In the genomic region with DNA sequence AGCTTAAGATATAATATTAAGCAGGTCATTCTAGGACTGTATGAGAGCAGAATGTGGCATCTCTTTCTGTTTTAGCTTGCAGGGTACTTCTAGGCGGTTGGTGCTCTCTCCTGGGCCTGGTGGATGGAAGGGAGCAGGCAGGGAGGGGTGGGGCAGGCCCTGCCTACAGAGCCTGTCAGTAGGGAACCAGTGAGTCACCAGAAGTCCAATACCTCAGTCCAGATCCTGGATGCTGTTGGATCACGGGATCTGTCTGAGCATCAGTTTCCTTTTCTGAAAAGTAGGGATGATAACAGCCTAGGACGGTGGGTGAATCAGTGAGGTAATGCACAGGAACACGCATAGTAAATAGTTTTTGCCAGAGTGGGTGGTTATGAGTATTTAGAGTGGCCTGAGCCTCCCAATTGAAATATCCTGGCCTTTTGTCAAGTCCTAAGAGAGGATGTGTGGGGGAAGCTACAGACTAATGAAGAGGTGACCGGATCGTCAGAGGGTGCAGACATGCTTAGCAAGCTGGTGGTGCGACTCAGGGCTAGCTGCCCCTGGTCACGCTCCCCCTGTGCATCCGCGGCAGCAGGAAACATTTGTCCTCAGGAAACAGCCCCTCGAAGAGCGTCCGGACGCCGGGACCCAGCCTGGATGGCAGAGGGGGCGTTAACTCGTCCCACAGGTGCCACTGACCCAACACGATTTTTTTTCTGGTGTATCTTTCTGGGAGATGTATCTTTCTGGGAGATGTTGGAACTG, we compare ENCODE assay signal across 11 cellular contexts. TPM values are rescaled to one million over a fixed set of nuclear protein-coding genes. Genes with fewer than 3 reads are reported as not detected.
DNase-seq lines count a peak whose midpoint lies in the region; ATAC-seq and TF ChIP-seq lines count a peak whose summit lies in the region.
"Had no signal": no experiment of that assay in that cellular context is flagged by ENCODE, and none has a peak within 500 bp of the region (broad histone marks: within the 10 kb centered on the region; RNA-seq: fewer than 3 reads in every experiment).

No MANE protein-coding gene starts in this region.

- H3K4me2 ChIP-seq in PC-9, result no peak overlapping the region

- no TSS peak for BruUV-seq in PC-9 (replicated peaks; lab: Mats Ljungman, UMichigan)

- H4K20me1 ChIP-seq in PC-9 (ENCODE audit: insufficient read depth), result no peaks in the 10 kb centered on the region; the same call in 1 of the 2 replicates

- H3K36me3 ChIP-seq in muscle layer of duodenum (ENCODE audit: control insufficient read depth in 1 of 2, insufficient read depth in 2 of 2, low read length in 2 of 2), result no peaks in the 10 kb centered on the region
- no peaks in the 10 kb centered on the region for H3K36me3 ChIP-seq in PC-9 (ENCODE audit: low read depth)

- H3K27ac ChIP-seq in muscle layer of duodenum (ENCODE audit: low read length) (peak overlapping the region; percentile 63), PC-9 (no peak overlapping the region)

- intact Hi-C loops in PC-9 (cut with micrococcal nuclease; ENCODE audit: unreplicated experiment), result no loop called here

- H2AFZ ChIP-seq in PC-9, result no peak overlapping the region

- H3K4me1 ChIP-seq in muscle layer of duodenum (ENCODE audit: control insufficient read depth in 1 of 2, insufficient read depth in 2 of 2, low read length in 2 of 2) (peaks cover 8 to 21% of the 10 kb centered on the region in 2 donors), PC-9 (replicated peaks; ENCODE audit: insufficient read depth) (no peaks in the 10 kb centered on the region)

- ATAC-seq in HG02970 (IDR thresholded peaks at IDR 0.05; ENCODE audit: low FRiP score, unreplicated experiment), result no peak
- ATAC-seq in activated CD4-positive, CD25-positive, alpha-beta regulatory T cell treated with anti-CD3 and anti-CD28 coated beads, Interleukin-2, amount 50 U/mL, for 24 hours, result no peak

- H3K9me2 ChIP-seq in PC-9 (ENCODE audit: insufficient read depth), result no peaks in the 10 kb centered on the region

- H3K9me3 ChIP-seq in muscle layer of duodenum (ENCODE audit: control insufficient read depth in 1 of 2, low read length in 2 of 2) (no peaks in the 10 kb centered on the region), PC-9 (ENCODE audit: insufficient read depth, low read depth) (no peaks in the 10 kb centered on the region)

- no peaks in the 10 kb centered on the region for H3K27me3 ChIP-seq in muscle layer of duodenum (ENCODE audit: low read depth, low read length)
- H3K27me3 ChIP-seq in PC-9 (ENCODE audit: insufficient read depth, low read depth), result no peaks in the 10 kb centered on the region

- DNase-seq in A172 (ENCODE audit: low spot score) (peak; percentile 98), RPMI7951 (ENCODE audit: low read depth) (peak; percentile 94), epithelial cell of esophagus (ENCODE audit: low read depth) (peak; percentile 34), NCI-H510A (lab: John Stamatoyannopoulos, UW) (no peak), PC-9 (no peak)
- DNase-seq: activated CD4-positive, alpha-beta T cell treated with anti-CD3 and anti-CD28 coated beads for 48 hours; NCI-H1436 treated with DMSO at 0.1 percent for 48 hours; occipital lobe had no signal

- CTCF ChIA-PET in PC-9 (lab: Charles Lee), result interaction anchor here (0.6 kb wide), 1 partner anchor 232 kb away, joined by 3 read pairs; no protein-coding TSS in a partner anchor

- POLR2A ChIA-PET in PC-9 (lab: Charles Lee; ENCODE audit: unreplicated experiment), result no interaction called here

- H3K79me2 ChIP-seq in PC-9 (ENCODE audit: low read depth), result no peaks in the 10 kb centered on the region

- no peaks in the 10 kb centered on the region for H3F3A ChIP-seq in PC-9 (ENCODE audit: insufficient read depth, low read depth)

- H3K4me3 ChIP-seq in epithelial cell of esophagus (ENCODE audit: low read length) (no peak overlapping the region), muscle layer of duodenum (ENCODE audit: low read depth in 1 of 2, low read length in 2 of 2) (no peak overlapping the region), PC-9 (no peak overlapping the region)

- TF ChIP-seq CTCF in epithelial cell of esophagus (IDR thresholded peaks at IDR 0.05; ENCODE audit: insufficient read depth, low read depth, low read length, missing control alignments), result no peak
- TF ChIP-seq CTCF in PC-9 (conservative IDR thresholded peaks at IDR 0.05), result no peak

RNA-seq across cellular contexts. Expression of a gene that starts 23.9 kb away (rescaled TPM):
- 29.7 and 40.3 TPM in 2 replicates for total RNA-seq in A172 (2014; rRNA removed; shearing (Covaris generic))
- total RNA-seq in RPMI7951 (2014; rRNA removed; shearing (Covaris generic)), result 24.7 and 27.6 TPM in 2 replicates
- total RNA-seq in PC-9 (2021), result 44.5 and 45.3 TPM in 2 replicates

RNA-seq across cellular contexts. Expression of a gene that starts 55.9 kb away (rescaled TPM):
- total RNA-seq in A172 (2014; rRNA removed; shearing (Covaris generic)), result 573 and 611 TPM in 2 replicates
- 292 and 402 TPM in 2 replicates for total RNA-seq in RPMI7951 (2014; rRNA removed; shearing (Covaris generic))
- 56.8 and 61.3 TPM in 2 replicates for total RNA-seq in PC-9 (2021)

Comparison
In these comparisons a context has a peak if more than half of its experiments do, and no peak if none do; other contexts are left out.
1. DNase-seq: peak in A172 (single experiment), RPMI7951 (single experiment) and epithelial cell of esophagus (single experiment); none in NCI-H510A (single experiment) and PC-9 (0 of 2).